ENCODE assay signal across 1 cellular context in genomic region chr14:20429801-20430669, GRCh38.
TF ChIP-seq lines count a peak whose summit lies in the region.

No MANE protein-coding gene starts in this region.

TF ChIP-seq in HepG2, 621 proteins besides CTCF, POLR2A, EP300 and RAD21 (continued from another document and continues in another):
- TF ChIP-seq UBTF (CRISPR knock-in tag; IDR thresholded peaks at IDR 0.05) (peak; percentile 80), TFDP2 (CRISPR knock-in tag; IDR thresholded peaks at IDR 0.05) (peak; percentile 20; the same call in 1 of the 2 replicates), ELF3 (CRISPR knock-in tag; IDR thresholded peaks at IDR 0.05) (peak; percentile 52; the same call in 1 of the 2 replicates), ZFX (CRISPR knock-in tag; IDR thresholded peaks at IDR 0.05; ENCODE audit: low read depth) (peak; percentile 79), HDAC2 (CRISPR knock-in tag; IDR thresholded peaks at IDR 0.05) (peak; percentile 27; the same call in 1 of the 2 replicates), NONO (IDR thresholded peaks at IDR 0.05) (no peak), NONO (CRISPR knock-in tag; conservative IDR thresholded peaks at IDR 0.05) (peak; percentile 70), GABPB1 (CRISPR knock-in tag; IDR thresholded peaks at IDR 0.05) (peak; percentile 52; the same call in 1 of the 2 replicates), CENPBD1 (CRISPR knock-in tag; IDR thresholded peaks at IDR 0.05; ENCODE audit: borderline replicate concordance, low read depth) (no peak), DZIP1 (CRISPR knock-in tag; IDR thresholded peaks at IDR 0.05) (0 out of 2 replicates have a peak, but pooled peaks have one; percentile 46), ZNF451 (CRISPR knock-in tag; IDR thresholded peaks at IDR 0.05) (0 out of 2 replicates have a peak, but pooled peaks have one; percentile 56), MEF2D (CRISPR knock-in tag; IDR thresholded peaks at IDR 0.05) (0 out of 2 replicates have a peak, but pooled peaks have one; percentile 26), NR2F2 (IDR thresholded peaks at IDR 0.05; ENCODE audit: borderline replicate concordance, low read depth) (peak; percentile 90), SNAPC4 (CRISPR knock-in tag; IDR thresholded peaks at IDR 0.05) (0 out of 2 replicates have a peak, but pooled peaks have one; percentile 30), MAX (IDR thresholded peaks at IDR 0.05) (peak; percentile 87), PRPF4 (IDR thresholded peaks at IDR 0.05; ENCODE audit: low read depth, low read length, poor library complexity, severe bottlenecking) (no peak), NFKB2 (CRISPR knock-in tag; IDR thresholded peaks at IDR 0.05; ENCODE audit: borderline replicate concordance) (peak; percentile 62; the same call in 1 of the 2 replicates), TEAD3 (CRISPR knock-in tag; optimal IDR thresholded peaks at IDR 0.05; ENCODE audit: borderline replicate concordance) (peak; percentile 55), BCL6 (CRISPR knock-in tag; IDR thresholded peaks at IDR 0.05) (peak; percentile 70), ZFP90 (CRISPR knock-in tag; IDR thresholded peaks at IDR 0.05; ENCODE audit: borderline replicate concordance) (peak; percentile 100), NFIC (IDR thresholded peaks at IDR 0.05; ENCODE audit: low read length) (peak; percentile 52; the same call in 1 of the 2 replicates), ZIK1 (CRISPR knock-in tag; IDR thresholded peaks at IDR 0.05; ENCODE audit: borderline replicate concordance, low read depth) (0 out of 2 replicates have a peak, but pooled peaks have one; percentile 66), HES4 (CRISPR knock-in tag; IDR thresholded peaks at IDR 0.05; ENCODE audit: borderline replicate concordance) (0 out of 2 replicates have a peak, but pooled peaks have one; percentile 55), DRAP1 (CRISPR knock-in tag; IDR thresholded peaks at IDR 0.05) (no peak), FOXO4 (CRISPR knock-in tag; conservative IDR thresholded peaks at IDR 0.05) (0 out of 2 replicates have a peak, but pooled peaks have one; percentile 39), TIGD3 (CRISPR knock-in tag; IDR thresholded peaks at IDR 0.05; ENCODE audit: borderline replicate concordance) (0 out of 2 replicates have a peak, but pooled peaks have one; percentile 34), SOX13 (IDR thresholded peaks at IDR 0.05) (no peak), SOX13 (CRISPR knock-in tag; conservative IDR thresholded peaks at IDR 0.05 in 1 of 2, IDR thresholded peaks at IDR 0.05 in 1 of 2) (peak in 1 of 2 experiments; percentile 46; a peak in 1 of 4 replicates), ZBTB8A (CRISPR knock-in tag; IDR thresholded peaks at IDR 0.05; ENCODE audit: borderline replicate concordance, low read depth) (0 out of 2 replicates have a peak, but pooled peaks have one; percentile 25), FOXP4 (CRISPR knock-in tag; IDR thresholded peaks at IDR 0.05) (peak; percentile 35; the same call in 1 of the 2 replicates), SMAD1 (CRISPR knock-in tag; IDR thresholded peaks at IDR 0.05; ENCODE audit: borderline replicate concordance, low read depth) (peak; percentile 56; the same call in 1 of the 2 replicates), SOX5 (CRISPR knock-in tag; IDR thresholded peaks at IDR 0.05; ENCODE audit: borderline replicate concordance) (peak; percentile 41; the same call in 1 of the 2 replicates)
